28 cellular contexts compared by ENCODE assay signal in the genomic region with DNA sequence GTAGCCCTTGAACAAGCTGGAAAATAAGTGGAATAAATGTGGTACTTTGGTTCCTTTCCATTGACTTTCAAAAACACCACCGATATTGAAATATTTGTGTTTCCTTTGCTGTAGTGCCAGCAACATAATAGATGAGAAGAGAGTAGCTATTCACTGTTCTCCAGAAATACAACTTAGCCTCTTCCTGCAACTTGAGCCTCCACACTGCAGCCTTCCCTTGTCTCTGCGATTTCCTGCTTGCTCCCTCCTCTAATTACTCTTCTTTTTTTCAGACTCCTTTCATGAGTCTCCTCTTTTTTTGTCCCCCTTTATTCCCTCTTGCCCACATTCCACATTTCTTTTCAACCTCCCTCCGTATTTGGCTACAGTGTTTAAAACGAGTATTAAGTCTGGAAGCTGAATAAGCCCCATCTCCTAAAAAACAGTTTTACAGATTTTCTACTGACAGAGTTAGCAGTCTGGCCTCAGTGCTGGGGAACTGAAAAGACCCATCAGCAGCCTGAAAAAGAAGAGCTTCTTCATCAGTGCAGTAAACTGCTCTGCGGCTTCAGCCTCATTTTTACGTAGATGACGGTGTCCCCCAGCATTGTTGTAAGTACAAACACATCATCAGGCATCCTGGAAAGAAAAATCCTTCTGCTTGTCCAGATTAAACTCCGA.
DNase-seq lines count a peak whose midpoint lies in the region; ATAC-seq and TF ChIP-seq lines count a peak whose summit lies in the region.
"Had no signal": no experiment of that assay in that cellular context is flagged by ENCODE, and none has a peak within 500 bp of the region (broad histone marks: within the 10 kb centered on the region; RNA-seq: fewer than 3 reads in every experiment).

No MANE protein-coding gene starts in this region.

- H3K4ac ChIP-seq in neuronal stem cell (ENCODE audit: low read length), result no peak overlapping the region

- no peaks in the 10 kb centered on the region; the same call in 1 of the 2 replicates for H3K27me3 Mint-ChIP-seq in WTC11 (ENCODE audit: low read depth)
- H3K27me3 Mint-ChIP-seq: natural killer cell treated with Interleukin-12 subunit alpha and Interleukin-12 subunit beta and Interleukin-15 and Interleukin-18, amount 100 ng/mL, for 72 hours; T-helper 17 cell had no signal

- no peak overlapping the region for H4K8ac ChIP-seq in neuronal stem cell (ENCODE audit: low read depth, low read length)

- H3K18ac ChIP-seq in neuronal stem cell (ENCODE audit: low read length), result no peak overlapping the region

- H4K20me1 ChIP-seq in mammary epithelial cell (ENCODE audit: insufficient read depth, low read length), result no peaks in the 10 kb centered on the region

- H2BK120ac ChIP-seq in neuronal stem cell (ENCODE audit: low read depth, low read length), result no peak overlapping the region

- H2AK5ac ChIP-seq in neuronal stem cell (ENCODE audit: low read depth, low read length), result no peak overlapping the region

- H3K14ac ChIP-seq in neuronal stem cell (ENCODE audit: low read length), result no peak overlapping the region

- no peak overlapping the region for H2BK15ac ChIP-seq in neuronal stem cell (ENCODE audit: low read length)

- H3K9me3 ChIP-seq in neuronal stem cell (replicated peaks in 1 of 2; ENCODE audit: control insufficient read depth in 2 of 2, insufficient read depth in 1 of 2, low read depth in 1 of 2, low read length in 2 of 2), result peaks cover 0 to 5% of the 10 kb centered on the region in 2 donors
- no peaks in the 10 kb centered on the region for H3K9me3 ChIP-seq in mammary epithelial cell (replicated peaks; ENCODE audit: insufficient read depth, low read length)
- H3K9me3 ChIP-seq: Peyer's patch, SJSA1 had no signal

- in situ Hi-C loops in mammary epithelial cell (cut with MboI; ENCODE audit: low sequenced_read_pairs in 2 of 2), result no loop called here

- dilution Hi-C loops in mammary epithelial cell (cut with HindIII; ENCODE audit: low sequenced_read_pairs), result no loop called here

- no TSS peak for BruUV-seq in mammary epithelial cell (replicated peaks; lab: Mats Ljungman, UMichigan)

- no peak overlapping the region for H4K91ac ChIP-seq in neuronal stem cell (ENCODE audit: low read depth, low read length, poor library complexity)

- no peak overlapping the region for H2BK12ac ChIP-seq in neuronal stem cell (ENCODE audit: low read length)

- H2BK5ac ChIP-seq in neuronal stem cell (ENCODE audit: low read length), result no peak overlapping the region

- H3K4me1 Mint-ChIP-seq in WTC11, result peaks cover 23% of the 10 kb centered on the region
- H3K4me1 Mint-ChIP-seq: stimulated activated effector memory CD8-positive, alpha-beta T cell treated with anti-CD3 and anti-CD28 coated beads, Interleukin-12 subunit alpha, Interleukin-12 subunit beta, amount 100 ng/mL, for 72 hours; T-helper 17 cell had no signal

- WGBS in neuronal stem cell (ENCODE audit: extremely low coverage in 2 of 2, insufficient read length in 2 of 2, insufficient replicate concordance in 1 of 2), 2 donors, result no CpG with 5 or more reads among the region's 8 CpGs
- 54% methylated on average over 8 of the region's 8 CpGs for WGBS in mammary epithelial cell (ENCODE audit: low coverage, missing lambda C conversion rate)

- CTCF ChIA-PET in WTC11 (lab: Charles Lee) (no interaction called here), mammary epithelial cell (lab: Charles Lee; ENCODE audit: low non-redundant PET) (no interaction called here)

- H3K9ac ChIP-seq in neuronal stem cell (ENCODE audit: low read depth, low read length, poor library complexity), result no peak overlapping the region
- no peak overlapping the region for H3K9ac ChIP-seq in mammary epithelial cell (ENCODE audit: insufficient read depth, low read length)

- no peak overlapping the region for H3K4me3 Mint-ChIP-seq in WTC11
- H3K4me3 Mint-ChIP-seq: natural killer cell treated with Interleukin-12 subunit alpha and Interleukin-12 subunit beta and Interleukin-15 and Interleukin-18, amount 100 ng/mL, for 72 hours; stimulated activated effector memory CD8-positive, alpha-beta T cell treated with anti-CD3 and anti-CD28 coated beads, Interleukin-12 subunit alpha, Interleukin-12 subunit beta, amount 100 ng/mL, for 72 hours; T-helper 17 cell had no signal

- intact Hi-C loops in mammary epithelial cell (cut with micrococcal nuclease), result no loop called here

- peaks cover 11% of the 10 kb centered on the region for H3K9me3 Mint-ChIP-seq in WTC11
- H3K9me3 Mint-ChIP-seq: natural killer cell treated with Interleukin-12 subunit alpha and Interleukin-12 subunit beta and Interleukin-15 and Interleukin-18, amount 100 ng/mL, for 72 hours; stimulated activated effector memory CD8-positive, alpha-beta T cell treated with anti-CD3 and anti-CD28 coated beads, Interleukin-12 subunit alpha, Interleukin-12 subunit beta, amount 100 ng/mL, for 72 hours had no signal

- H3K36me3 ChIP-seq in neuronal stem cell (replicated peaks in 1 of 2; ENCODE audit: control insufficient read depth in 2 of 2, insufficient read depth in 2 of 2, low read length in 2 of 2) (peaks cover 0 to 8% of the 10 kb centered on the region in 2 donors), mammary epithelial cell (ENCODE audit: insufficient read depth, low read length) (no peaks in the 10 kb centered on the region)
- H3K36me3 ChIP-seq: Peyer's patch, SJSA1 had no signal

- peaks cover 18% of the 10 kb centered on the region for H3K36me3 Mint-ChIP-seq in WTC11
- H3K36me3 Mint-ChIP-seq: natural killer cell treated with Interleukin-12 subunit alpha and Interleukin-12 subunit beta and Interleukin-15 and Interleukin-18, amount 100 ng/mL, for 72 hours; stimulated activated effector memory CD8-positive, alpha-beta T cell treated with anti-CD3 and anti-CD28 coated beads, Interleukin-12 subunit alpha, Interleukin-12 subunit beta, amount 100 ng/mL, for 72 hours had no signal

- POLR2A ChIA-PET in WTC11 (lab: Charles Lee), result no interaction called here

- H3K4me3 ChIP-seq in GM12865 (ENCODE audit: low read depth, low read length), result no peak overlapping the region
- H3K4me3 ChIP-seq in neuronal stem cell (ENCODE audit: low read length in 2 of 2), result no peak overlapping the region
- no peak overlapping the region for H3K4me3 ChIP-seq in mammary epithelial cell (replicated peaks in 1 of 3; ENCODE audit: insufficient read depth in 1 of 3, low read depth in 2 of 3, low read length in 3 of 3)
- H3K4me3 ChIP-seq: dorsolateral prefrontal cortex, Peyer's patch, SJSA1, skin epidermis had no signal

- H3K79me2 ChIP-seq in mammary epithelial cell (ENCODE audit: insufficient read depth, low read length), result no peaks in the 10 kb centered on the region

- TF ChIP-seq CTCF in GM12865 (IDR thresholded peaks at IDR 0.05; ENCODE audit: insufficient read depth, low read depth, low read length, missing control alignments) (no peak), WTC11 (IDR thresholded peaks at IDR 0.05) (no peak), mammary epithelial cell (conservative IDR thresholded peaks at IDR 0.05 in 1 of 2, IDR thresholded peaks at IDR 0.05 in 1 of 2; ENCODE audit: extremely low read depth in 1 of 2, insufficient read depth in 1 of 2, low read depth in 1 of 2, low read length in 2 of 2) (no peak)

- DNase-seq in GM12865 (ENCODE audit: low read depth) (peak; percentile 3), WTC11 (ENCODE audit: low spot score) (no peak), iPS DF 19.7 (ENCODE audit: low read depth, low spot score) (peak; percentile 12), neuronal stem cell (ENCODE audit: low spot score) (peak; percentile 53), mammary epithelial cell (no peak)
- DNase-seq: activated CD4-positive, alpha-beta T cell treated with anti-CD3 and anti-CD28 coated beads for 4 hours; activated naive CD4-positive, alpha-beta T cell treated with Interleukin-2 at 50 U/mL for 16 hours; activated T-cell treated with anti-CD3 and anti-CD28 coated beads, Interleukin-2, amount 50 U/mL, for 48 hours; amniotic stem cell; dorsolateral prefrontal cortex; foreskin keratinocyte; left colon; midbrain; NCI-H1048; NCI-H2029 treated with DMSO at 0.1 percent for 48 hours; NCI-H510A treated with DMSO at 0.1 percent for 48 hours; Peyer's patch; stimulated activated CD4-positive, alpha-beta T cell treated with anti-CD3 and anti-CD28 coated beads, Interleukin-2, amount 100 ng/mL, for 24 hours; T-helper 17 cell had no signal

- H3K4me1 ChIP-seq in neuronal stem cell (ENCODE audit: control insufficient read depth in 2 of 2, insufficient read depth in 1 of 2, low read depth in 1 of 2, low read length in 2 of 2) (peaks cover 5 to 12% of the 10 kb centered on the region in 2 donors), mammary epithelial cell (ENCODE audit: insufficient read depth, low read length) (no peaks in the 10 kb centered on the region)
- H3K4me1 ChIP-seq: foreskin keratinocyte, Peyer's patch, SJSA1 had no signal

- H3K79me1 ChIP-seq in neuronal stem cell (ENCODE audit: low read depth, low read length), result no peaks in the 10 kb centered on the region

- peak overlapping the region; percentile 98 for H3K27ac ChIP-seq in neuronal stem cell (replicated peaks; ENCODE audit: low read length)
- H3K27ac ChIP-seq in mammary epithelial cell (ENCODE audit: insufficient read depth, low read depth, low read length), result no peak overlapping the region
- H3K27ac ChIP-seq: C4-2B, dorsolateral prefrontal cortex, foreskin keratinocyte, Peyer's patch, SJSA1, skin epidermis had no signal

- ATAC-seq in WTC11 (peak; percentile 75), GM21723 (IDR thresholded peaks at IDR 0.05; ENCODE audit: unreplicated experiment) (no peak), HG02938 (IDR thresholded peaks at IDR 0.05; ENCODE audit: unreplicated experiment) (no peak), GM18511 (IDR thresholded peaks at IDR 0.05; ENCODE audit: unreplicated experiment) (no peak)
- ATAC-seq: foreskin keratinocyte; HepG2; left colon; natural killer cell treated with Interleukin-12 subunit alpha and Interleukin-12 subunit beta and Interleukin-15 and Interleukin-18, amount 100 ng/mL, for 72 hours; stimulated activated effector memory CD8-positive, alpha-beta T cell treated with anti-CD3 and anti-CD28 coated beads, Interleukin-12 subunit alpha, Interleukin-12 subunit beta, amount 100 ng/mL, for 72 hours; T-helper 17 cell had no signal

- H3K27me3 ChIP-seq in neuronal stem cell (ENCODE audit: control insufficient read depth in 3 of 3, insufficient read depth in 3 of 3, low read depth in 1 of 3, low read length in 3 of 3) (no peaks in the 10 kb centered on the region), mammary epithelial cell (ENCODE audit: insufficient read depth, low read length) (no peaks in the 10 kb centered on the region)
- H3K27me3 ChIP-seq: dorsolateral prefrontal cortex, foreskin keratinocyte, Peyer's patch, SJSA1 had no signal

- no peak overlapping the region for H3K23ac ChIP-seq in neuronal stem cell (ENCODE audit: low read depth, low read length, poor library complexity)

- H3K4me2 ChIP-seq in neuronal stem cell (ENCODE audit: insufficient read depth, low read length, poor library complexity, severe bottlenecking), result peak overlapping the region; percentile 34
- H3K4me2 ChIP-seq in mammary epithelial cell (ENCODE audit: insufficient read depth, low read depth, low read length), result no peak overlapping the region

- peak overlapping the region; percentile 71 for H3K27ac Mint-ChIP-seq in WTC11
- H3K27ac Mint-ChIP-seq: natural killer cell treated with Interleukin-12 subunit alpha and Interleukin-12 subunit beta and Interleukin-15 and Interleukin-18, amount 100 ng/mL, for 72 hours; stimulated activated effector memory CD8-positive, alpha-beta T cell treated with anti-CD3 and anti-CD28 coated beads, Interleukin-12 subunit alpha, Interleukin-12 subunit beta, amount 100 ng/mL, for 72 hours; T-helper 17 cell had no signal

- H2AFZ ChIP-seq in neuronal stem cell (ENCODE audit: low read length) (peak overlapping the region; percentile 88), mammary epithelial cell (ENCODE audit: low read depth, low read length) (no peak overlapping the region)

Comparison
In these comparisons a context has a peak if more than half of its experiments do, and no peak if none do; other contexts are left out.
1. DNase-seq: peak in GM12865 (single experiment), iPS DF 19.7 (single experiment) and neuronal stem cell (single experiment); none in WTC11 (single experiment) and mammary epithelial cell (single experiment).